ENCODE assay signal across 8 cellular contexts in the genomic region with DNA sequence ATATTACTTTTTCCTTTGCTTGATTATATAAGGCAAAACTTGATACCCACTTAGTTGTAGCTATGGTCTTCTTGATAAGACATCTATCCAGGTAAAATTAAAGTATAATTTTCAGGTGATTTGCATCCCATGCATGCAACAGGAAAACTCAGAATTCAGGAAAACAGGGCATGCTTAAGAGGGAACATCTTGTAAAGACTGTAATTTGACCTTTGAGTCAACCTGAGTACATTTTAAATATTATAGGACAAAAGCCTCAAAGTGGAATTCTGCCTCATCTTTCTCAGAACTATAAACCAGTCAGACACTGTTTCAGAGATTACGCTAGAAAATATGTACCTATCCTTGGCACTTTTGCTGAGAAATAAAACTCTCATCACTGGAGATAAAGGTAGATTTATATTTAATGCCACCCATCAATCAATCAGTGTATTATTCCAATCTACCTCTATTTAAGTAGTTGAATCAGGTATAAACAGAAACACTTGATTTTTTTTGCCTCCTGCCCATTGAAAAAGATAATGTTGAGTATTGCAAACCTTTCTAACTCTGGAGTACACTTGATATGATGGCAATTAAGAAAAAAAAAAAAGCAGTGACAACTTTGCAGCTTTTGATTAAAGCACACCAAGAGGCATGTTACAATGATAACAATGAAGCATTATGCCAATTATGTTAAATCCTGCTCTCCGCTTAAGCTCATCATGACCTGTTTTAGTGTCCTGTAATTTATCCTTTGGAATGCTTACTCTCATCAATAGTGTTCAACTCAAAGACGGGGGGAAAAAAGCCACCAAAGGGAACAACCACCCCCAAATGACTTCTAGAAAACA. TPM values are rescaled to one million over a fixed set of nuclear protein-coding genes. Genes with fewer than 3 reads are reported as not detected.
A peak's percentile ranks its signal among the peaks of the same experiment; 100 is the strongest.
DNase-seq lines count a peak whose midpoint lies in the region; ATAC-seq, FAIRE-seq and TF ChIP-seq lines count a peak whose summit lies in the region.

No MANE protein-coding gene starts in this region.

- FAIRE-seq in H54 (lab: Jason Lieb, UNC), result no peak

- no peak for ATAC-seq in activated CD8-positive, alpha-beta memory T cell treated with anti-CD3 and anti-CD28 coated beads, Interleukin-2, amount 10 ng/mL, durations not matched to agents 7 days and 5 days

- H3K27me3 ChIP-seq in kidney epithelial cell (ENCODE audit: control insufficient read depth, insufficient read depth, low read length), result no peaks in the 10 kb centered on the region
- no peaks in the 10 kb centered on the region for H3K27me3 ChIP-seq in tibial artery

- H3K36me3 ChIP-seq in kidney epithelial cell (ENCODE audit: control insufficient read depth, insufficient read depth, low read length) (no peaks in the 10 kb centered on the region), tibial artery (peaks cover 11 to 25% (median 17%) of the 10 kb centered on the region in 3 donors)

- peak overlapping the region; percentile 74 for H3K27ac Mint-ChIP-seq in activated CD8-positive, alpha-beta memory T cell treated with anti-CD3 and anti-CD28 coated beads, Interleukin-2, amount 10 ng/mL, durations not matched to agents 7 days and 5 days
- peak overlapping the region; percentile 77 for H3K27ac Mint-ChIP-seq in activated naive CD8-positive, alpha-beta T cell treated with anti-CD3 and anti-CD28 coated beads for 36 hours

- no peak for TF ChIP-seq POLR2A in H54 (IDR thresholded peaks at IDR 0.05; ENCODE audit: low read depth, low read length)

- H3K36me3 Mint-ChIP-seq in activated CD8-positive, alpha-beta memory T cell treated with anti-CD3 and anti-CD28 coated beads, Interleukin-2, amount 10 ng/mL, durations not matched to agents 7 days and 5 days, result peaks cover 35% of the 10 kb centered on the region
- H3K36me3 Mint-ChIP-seq in activated naive CD8-positive, alpha-beta T cell treated with anti-CD3 and anti-CD28 coated beads for 36 hours, result peaks cover 11% of the 10 kb centered on the region

- H3K9me3 ChIP-seq in tibial artery, result no peaks in the 10 kb centered on the region

- H3K4me1 ChIP-seq in tibial artery, result peaks cover 0 to 40% (median 23%) of the 10 kb centered on the region in 4 donors

- no peaks in the 10 kb centered on the region for H3K9me3 Mint-ChIP-seq in activated CD8-positive, alpha-beta memory T cell treated with anti-CD3 and anti-CD28 coated beads, Interleukin-2, amount 10 ng/mL, durations not matched to agents 7 days and 5 days (ENCODE audit: low read depth)
- H3K9me3 Mint-ChIP-seq in activated naive CD8-positive, alpha-beta T cell treated with anti-CD3 and anti-CD28 coated beads for 36 hours, result no peaks in the 10 kb centered on the region

- no peaks in the 10 kb centered on the region for H3K27me3 Mint-ChIP-seq in activated CD8-positive, alpha-beta memory T cell treated with anti-CD3 and anti-CD28 coated beads, Interleukin-2, amount 10 ng/mL, durations not matched to agents 7 days and 5 days
- H3K27me3 Mint-ChIP-seq in activated naive CD8-positive, alpha-beta T cell treated with anti-CD3 and anti-CD28 coated beads for 36 hours, result no peaks in the 10 kb centered on the region

- intact Hi-C loops in tibial artery (cut with DNase I; ENCODE audit: low total_unique reads), result loop anchor here (2.0 to 10.0 kb wide), 4 partner anchors 163 to 1069 kb away; no protein-coding TSS in a partner anchor

- peak overlapping the region; percentile 96 for H3K4me3 Mint-ChIP-seq in activated CD8-positive, alpha-beta memory T cell treated with anti-CD3 and anti-CD28 coated beads, Interleukin-2, amount 10 ng/mL, durations not matched to agents 7 days and 5 days
- H3K4me3 Mint-ChIP-seq in activated naive CD8-positive, alpha-beta T cell treated with anti-CD3 and anti-CD28 coated beads for 36 hours, result peak overlapping the region; percentile 68

- TF ChIP-seq CTCF in kidney epithelial cell (IDR thresholded peaks at IDR 0.05; ENCODE audit: insufficient read depth, low read length, poor library complexity, severe bottlenecking) (no peak), tibial artery (IDR thresholded peaks at IDR 0.05) (no peak)

- DNase-seq in activated CD8-positive, alpha-beta memory T cell treated with anti-CD3 and anti-CD28 coated beads, Interleukin-2, amount 10 ng/mL, durations not matched to agents 7 days and 5 days, result no peak
- no peak for DNase-seq in activated CD8-positive, alpha-beta memory T cell treated with anti-CD3 and anti-CD28 coated beads, Interleukin-2, amount 50 U/mL, for 48 hours
- DNase-seq in activated naive CD8-positive, alpha-beta T cell treated with anti-CD3 and anti-CD28 coated beads for 36 hours, result no peak
- no peak for DNase-seq in kidney epithelial cell (ENCODE audit: low read depth)
- DNase-seq in tibial artery, result no peak
- DNase-seq in H54 (ENCODE audit: insufficient read length, low spot score), result no peak
- DNase-seq in KG1 (lab: John Stamatoyannopoulos, UW), result no peak
- DNase-seq in OCI-M2 (lab: John Stamatoyannopoulos, UW; ENCODE audit: unreplicated experiment), result no peak

- peak overlapping the region; percentile 74 for H3K4me3 ChIP-seq in kidney epithelial cell (ENCODE audit: low read depth, low read length)
- peak overlapping the region; percentile 74 to 89 for H3K4me3 ChIP-seq in tibial artery

- peaks cover 51% of the 10 kb centered on the region for H3K4me1 Mint-ChIP-seq in activated CD8-positive, alpha-beta memory T cell treated with anti-CD3 and anti-CD28 coated beads, Interleukin-2, amount 10 ng/mL, durations not matched to agents 7 days and 5 days
- H3K4me1 Mint-ChIP-seq in activated naive CD8-positive, alpha-beta T cell treated with anti-CD3 and anti-CD28 coated beads for 36 hours, result peaks cover 54% of the 10 kb centered on the region

- peak overlapping the region; percentile 89 to 95 for H3K27ac ChIP-seq in tibial artery

- CTCF ChIA-PET in activated CD8-positive, alpha-beta memory T cell treated with anti-CD3 and anti-CD28 coated beads, Interleukin-2, amount 10 ng/mL, durations not matched to agents 7 days and 5 days (lab: Charles Lee), result interaction anchor here (1.2 to 2.3 kb wide), 5 partner anchors 152 to 1550 kb away, joined by 3 to 9 read pairs (median 3); no protein-coding TSS in a partner anchor

RNA-seq across cellular contexts. Expression of gene CITED2, which starts 2.8 kb away (rescaled TPM):
- total RNA-seq in activated CD8-positive, alpha-beta memory T cell treated with anti-CD3 and anti-CD28 coated beads, Interleukin-2, amount 10 ng/mL, durations not matched to agents 7 days and 5 days, result 100 to 1,000 TPM; 102 to 107 TPM
- total RNA-seq in activated naive CD8-positive, alpha-beta T cell treated with anti-CD3 and anti-CD28 coated beads for 36 hours, result 10 to 100 TPM; 28.4 to 28.5 TPM
- 74.2 and 97.9 TPM in 2 replicates for total RNA-seq in kidney epithelial cell
